Comparison of ENCODE assay signal across 19 cellular contexts in genomic region chr14:91207008-91207407, GRCh38.
"Had no signal": no experiment of that assay in that cellular context is flagged by ENCODE, and none has a peak within 500 bp of the region (broad histone marks: within the 10 kb centered on the region; RNA-seq: fewer than 3 reads in every experiment).

No MANE protein-coding gene starts in this region.

- DNase-seq: activated CD4-positive, alpha-beta T cell treated with anti-CD3 and anti-CD28 coated beads for 48 hours; activated CD4-positive, CD25-positive, alpha-beta regulatory T cell; activated effector memory CD4-positive, alpha-beta T cell treated with anti-CD3 and anti-CD28 coated beads, Interleukin-2, amount 50 U/mL, for 16 hours; activated T-cell treated with anti-CD3 and anti-CD28 coated beads, Interleukin-2, amount 50 U/mL, for 4 hours; amygdala; effector memory CD8-positive, alpha-beta T cell; foreskin fibroblast; left cardiac atrium; mesenchymal stem cell; naive thymus-derived CD8-positive, alpha-beta T cell; SHP77 treated with DMSO at 0.1 percent for 48 hours; stimulated activated CD4-positive, alpha-beta T cell treated with anti-CD3 and anti-CD28 coated beads, Interleukin-12 subunit alpha, Interleukin-12 subunit beta, amount 100 ng/mL, for 4 hours; stimulated activated CD4-positive, alpha-beta T cell treated with anti-CD3 and anti-CD28 coated beads, Interleukin-1b, Interleukin-23, amount 100 ng/mL, for 48 hours; stimulated activated CD8-positive, alpha-beta memory T cell treated with anti-CD3 and anti-CD28 coated beads, Interleukin-4, amount 100 ng/mL, for 48 hours; stimulated activated naive CD8-positive, alpha-beta T cell treated with anti-CD3 and anti-CD28 coated beads, Interleukin-15, Interleukin-2, amounts not matched to agents 100 U/mL and 50 U/mL, for 24 hours; testis; upper lobe of left lung had no signal

- H3K9me3 Mint-ChIP-seq: activated T-cell treated with anti-CD3 and anti-CD28 coated beads, Interleukin-2, amount 50 U/mL, for 4 hours; effector memory CD8-positive, alpha-beta T cell; naive thymus-derived CD8-positive, alpha-beta T cell had no signal

- ATAC-seq: activated naive CD4-positive, alpha-beta T cell treated with anti-CD3 and anti-CD28 coated beads, Interleukin-2, amount 50 U/mL, for 72 hours; activated T-cell treated with anti-CD3 and anti-CD28 coated beads, Interleukin-2, amount 50 U/mL, for 4 hours; effector memory CD8-positive, alpha-beta T cell; left cardiac atrium; naive thymus-derived CD8-positive, alpha-beta T cell; SK-N-SH treated with all-trans-retinoic acid at 6 μM for 48 hours; stimulated activated naive CD8-positive, alpha-beta T cell treated with anti-CD3 and anti-CD28 coated beads, Interleukin-15, Interleukin-2, amounts not matched to agents 100 U/mL and 50 U/mL, for 24 hours had no signal

- H3K27me3 Mint-ChIP-seq: effector memory CD8-positive, alpha-beta T cell; naive thymus-derived CD8-positive, alpha-beta T cell had no signal

- H3K4me3 Mint-ChIP-seq: activated T-cell treated with anti-CD3 and anti-CD28 coated beads, Interleukin-2, amount 50 U/mL, for 4 hours; effector memory CD8-positive, alpha-beta T cell; naive thymus-derived CD8-positive, alpha-beta T cell had no signal
